1 cellular context compared by ENCODE assay signal in the genomic region with DNA sequence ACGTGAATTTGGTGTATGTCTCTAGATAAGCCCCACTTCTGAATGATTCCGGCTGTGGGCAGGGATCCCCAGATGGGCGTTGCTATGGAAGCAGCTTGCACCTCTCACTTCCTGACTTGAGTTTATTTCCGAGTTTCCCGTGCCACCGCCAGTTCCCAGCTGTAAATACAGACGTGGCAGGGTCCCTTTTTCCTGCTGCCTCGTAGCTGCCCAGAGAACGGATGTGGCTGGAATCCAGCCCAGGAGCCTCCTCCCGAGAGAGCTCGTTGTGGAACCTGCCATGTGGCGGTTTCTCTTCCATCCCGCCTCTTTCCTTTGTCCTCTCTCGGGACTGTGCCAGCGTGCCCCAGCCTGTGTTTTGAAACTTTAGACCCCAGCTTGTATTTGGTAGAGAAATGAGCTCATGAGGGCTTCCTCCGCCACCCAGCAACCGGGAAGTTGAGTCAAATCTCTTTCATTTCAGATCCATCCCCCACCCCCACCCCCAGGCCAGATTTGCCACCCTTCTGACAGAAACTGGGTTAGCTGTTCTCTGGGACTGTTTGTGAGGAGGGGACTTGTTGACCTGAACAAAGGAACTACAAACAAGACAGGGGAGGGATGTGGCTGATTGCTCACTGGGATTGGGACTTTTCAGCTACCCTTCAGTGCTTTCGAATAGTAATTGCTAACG.
TF ChIP-seq lines count a peak whose summit lies in the region.

No MANE protein-coding gene starts in this region.

TF ChIP-seq in SK-N-SH, 30 proteins besides CTCF, POLR2A, EP300 and RAD21 (continued from another document):
- TF ChIP-seq, protein P1, sequence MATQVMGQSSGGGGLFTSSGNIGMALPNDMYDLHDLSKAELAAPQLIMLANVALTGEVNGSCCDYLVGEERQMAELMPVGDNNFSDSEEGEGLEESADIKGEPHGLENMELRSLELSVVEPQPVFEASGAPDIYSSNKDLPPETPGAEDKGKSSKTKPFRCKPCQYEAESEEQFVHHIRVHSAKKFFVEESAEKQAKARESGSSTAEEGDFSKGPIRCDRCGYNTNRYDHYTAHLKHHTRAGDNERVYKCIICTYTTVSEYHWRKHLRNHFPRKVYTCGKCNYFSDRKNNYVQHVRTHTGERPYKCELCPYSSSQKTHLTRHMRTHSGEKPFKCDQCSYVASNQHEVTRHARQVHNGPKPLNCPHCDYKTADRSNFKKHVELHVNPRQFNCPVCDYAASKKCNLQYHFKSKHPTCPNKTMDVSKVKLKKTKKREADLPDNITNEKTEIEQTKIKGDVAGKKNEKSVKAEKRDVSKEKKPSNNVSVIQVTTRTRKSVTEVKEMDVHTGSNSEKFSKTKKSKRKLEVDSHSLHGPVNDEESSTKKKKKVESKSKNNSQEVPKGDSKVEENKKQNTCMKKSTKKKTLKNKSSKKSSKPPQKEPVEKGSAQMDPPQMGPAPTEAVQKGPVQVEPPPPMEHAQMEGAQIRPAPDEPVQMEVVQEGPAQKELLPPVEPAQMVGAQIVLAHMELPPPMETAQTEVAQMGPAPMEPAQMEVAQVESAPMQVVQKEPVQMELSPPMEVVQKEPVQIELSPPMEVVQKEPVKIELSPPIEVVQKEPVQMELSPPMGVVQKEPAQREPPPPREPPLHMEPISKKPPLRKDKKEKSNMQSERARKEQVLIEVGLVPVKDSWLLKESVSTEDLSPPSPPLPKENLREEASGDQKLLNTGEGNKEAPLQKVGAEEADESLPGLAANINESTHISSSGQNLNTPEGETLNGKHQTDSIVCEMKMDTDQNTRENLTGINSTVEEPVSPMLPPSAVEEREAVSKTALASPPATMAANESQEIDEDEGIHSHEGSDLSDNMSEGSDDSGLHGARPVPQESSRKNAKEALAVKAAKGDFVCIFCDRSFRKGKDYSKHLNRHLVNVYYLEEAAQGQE (IDR thresholded peaks at IDR 0.05; ENCODE audit: low read depth, low read length): no peak
- no peak for TF ChIP-seq RXRA (IDR thresholded peaks at IDR 0.05; ENCODE audit: borderline replicate concordance, low read depth)
- no peak for TF ChIP-seq GATA2 (CRISPR knock-in tag; IDR thresholded peaks at IDR 0.05)
- TF ChIP-seq, protein P2, sequence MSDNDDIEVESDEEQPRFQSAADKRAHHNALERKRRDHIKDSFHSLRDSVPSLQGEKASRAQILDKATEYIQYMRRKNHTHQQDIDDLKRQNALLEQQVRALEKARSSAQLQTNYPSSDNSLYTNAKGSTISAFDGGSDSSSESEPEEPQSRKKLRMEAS (IDR thresholded peaks at IDR 0.05; ENCODE audit: low read depth): peak; percentile 95
- no peak for TF ChIP-seq NRF1 (IDR thresholded peaks at IDR 0.05; ENCODE audit: low read depth, low read length)
- 0 out of 2 replicates have a peak, but pooled peaks have one; percentile 8 for TF ChIP-seq SMC3 (IDR thresholded peaks at IDR 0.05; ENCODE audit: low read depth, low read length)
- no peak for TF ChIP-seq SIN3A (IDR thresholded peaks at IDR 0.05; ENCODE audit: borderline replicate concordance, low read depth, low read length)
- TF ChIP-seq JUND (IDR thresholded peaks at IDR 0.05): peak; percentile 36; the same call in 1 of the 2 replicates
- TF ChIP-seq, protein P3, sequence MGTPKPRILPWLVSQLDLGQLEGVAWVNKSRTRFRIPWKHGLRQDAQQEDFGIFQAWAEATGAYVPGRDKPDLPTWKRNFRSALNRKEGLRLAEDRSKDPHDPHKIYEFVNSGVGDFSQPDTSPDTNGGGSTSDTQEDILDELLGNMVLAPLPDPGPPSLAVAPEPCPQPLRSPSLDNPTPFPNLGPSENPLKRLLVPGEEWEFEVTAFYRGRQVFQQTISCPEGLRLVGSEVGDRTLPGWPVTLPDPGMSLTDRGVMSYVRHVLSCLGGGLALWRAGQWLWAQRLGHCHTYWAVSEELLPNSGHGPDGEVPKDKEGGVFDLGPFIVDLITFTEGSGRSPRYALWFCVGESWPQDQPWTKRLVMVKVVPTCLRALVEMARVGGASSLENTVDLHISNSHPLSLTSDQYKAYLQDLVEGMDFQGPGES (IDR thresholded peaks at IDR 0.05; ENCODE audit: low read depth, low read length): no peak
- TF ChIP-seq, protein P4, sequence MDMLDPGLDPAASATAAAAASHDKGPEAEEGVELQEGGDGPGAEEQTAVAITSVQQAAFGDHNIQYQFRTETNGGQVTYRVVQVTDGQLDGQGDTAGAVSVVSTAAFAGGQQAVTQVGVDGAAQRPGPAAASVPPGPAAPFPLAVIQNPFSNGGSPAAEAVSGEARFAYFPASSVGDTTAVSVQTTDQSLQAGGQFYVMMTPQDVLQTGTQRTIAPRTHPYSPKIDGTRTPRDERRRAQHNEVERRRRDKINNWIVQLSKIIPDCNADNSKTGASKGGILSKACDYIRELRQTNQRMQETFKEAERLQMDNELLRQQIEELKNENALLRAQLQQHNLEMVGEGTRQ (IDR thresholded peaks at IDR 0.05; ENCODE audit: borderline replicate concordance, low read depth, low read length): no peak
- TF ChIP-seq NFIC (IDR thresholded peaks at IDR 0.05; ENCODE audit: borderline replicate concordance): peak; percentile 76
- no peak for TF ChIP-seq GABPA (IDR thresholded peaks at IDR 0.05; ENCODE audit: low read depth)
- TF ChIP-seq TEAD4 (IDR thresholded peaks at IDR 0.05; ENCODE audit: borderline replicate concordance, insufficient read depth): peak; percentile 52
- TF ChIP-seq EZH2phosphoT487 (IDR thresholded peaks at IDR 0.05; ENCODE audit: borderline replicate concordance, low read depth): no peak
- peak; percentile 65 for TF ChIP-seq CHD2 (IDR thresholded peaks at IDR 0.05; ENCODE audit: low read length, partially characterized antibody)
- peak; percentile 63; the same call in 1 of the 2 replicates for TF ChIP-seq TCF12 (IDR thresholded peaks at IDR 0.05)
- TF ChIP-seq FOXM1 (IDR thresholded peaks at IDR 0.05; ENCODE audit: low read depth): no peak
- no peak for TF ChIP-seq RCOR1 (IDR thresholded peaks at IDR 0.05; ENCODE audit: low read length)
- TF ChIP-seq, protein P5, sequence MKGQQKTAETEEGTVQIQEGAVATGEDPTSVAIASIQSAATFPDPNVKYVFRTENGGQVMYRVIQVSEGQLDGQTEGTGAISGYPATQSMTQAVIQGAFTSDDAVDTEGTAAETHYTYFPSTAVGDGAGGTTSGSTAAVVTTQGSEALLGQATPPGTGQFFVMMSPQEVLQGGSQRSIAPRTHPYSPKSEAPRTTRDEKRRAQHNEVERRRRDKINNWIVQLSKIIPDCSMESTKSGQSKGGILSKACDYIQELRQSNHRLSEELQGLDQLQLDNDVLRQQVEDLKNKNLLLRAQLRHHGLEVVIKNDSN (IDR thresholded peaks at IDR 0.05; ENCODE audit: borderline replicate concordance, low read depth): 0 out of 2 replicates have a peak, but pooled peaks have one; percentile 12
